Comparison of ENCODE assay signal across 18 cellular contexts in the genomic region with DNA sequence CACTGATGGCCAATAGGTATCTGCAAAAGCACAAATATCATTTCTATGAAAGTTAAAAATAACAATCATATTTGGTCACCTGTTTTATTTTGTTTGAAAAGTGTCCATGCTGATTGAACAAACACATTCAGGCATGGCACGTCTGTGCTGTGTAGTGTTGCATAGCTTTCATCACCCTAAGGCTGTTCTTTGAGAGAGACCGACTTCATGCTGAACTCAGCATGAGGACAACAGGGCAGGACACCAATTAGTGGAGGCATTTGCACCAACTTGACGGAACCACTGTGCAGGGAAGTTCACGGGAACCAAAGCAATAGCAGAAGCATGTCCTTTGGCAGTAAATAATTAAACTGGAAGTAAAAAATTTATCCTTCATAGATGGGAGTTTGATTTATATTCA.
A peak's percentile ranks its signal among the peaks of the same experiment; 100 is the strongest.
DNase-seq lines count a peak whose midpoint lies in the region; ATAC-seq, FAIRE-seq and TF ChIP-seq lines count a peak whose summit lies in the region.
"Had no signal": no experiment of that assay in that cellular context is flagged by ENCODE, and none has a peak within 500 bp of the region (broad histone marks: within the 10 kb centered on the region; RNA-seq: fewer than 3 reads in every experiment).

No MANE protein-coding gene starts in this region.

- no peaks in the 10 kb centered on the region for H3K27me3 Mint-ChIP-seq in dendritic cell treated with granulocyte-macrophage colony-stimulating factor and Interleukin-4, amounts not matched to agents 40 ng/mL and 50 ng/mL, for 4 days
- H3K27me3 Mint-ChIP-seq in glutamatergic neuron (ENCODE audit: unreplicated experiment), result no peaks in the 10 kb centered on the region
- no peaks in the 10 kb centered on the region for H3K27me3 Mint-ChIP-seq in T-helper 2 cell treated with Interferon-gamma antibody and Interleukin-4, amounts not matched to agents 5 μg/mL and 100 μg/mL, for 36 hours (ENCODE audit: low read depth)
- H3K27me3 Mint-ChIP-seq: CD4-positive, alpha-beta memory T cell had no signal

- ATAC-seq in HG02588 (IDR thresholded peaks at IDR 0.05; ENCODE audit: unreplicated experiment), result no peak
- ATAC-seq: GM12878 had no signal

- H3K4me1 ChIP-seq in keratinocyte (ENCODE audit: control insufficient read depth, extremely low read depth, insufficient read depth, low read length), result peaks cover 8% of the 10 kb centered on the region
- H3K4me1 ChIP-seq: BE2C had no signal

- H3K79me2 ChIP-seq in keratinocyte (ENCODE audit: control insufficient read depth, insufficient read depth, low read length), result no peaks in the 10 kb centered on the region

- H3K27me3 ChIP-seq in keratinocyte (ENCODE audit: control insufficient read depth, extremely low read depth, insufficient read depth, low read length), result no peaks in the 10 kb centered on the region
- H3K27me3 ChIP-seq: BE2C, SJCRH30 had no signal

- H3K4me3 Mint-ChIP-seq in dendritic cell treated with granulocyte-macrophage colony-stimulating factor and Interleukin-4, amounts not matched to agents 40 ng/mL and 50 ng/mL, for 4 days, result no peak overlapping the region
- no peak overlapping the region for H3K4me3 Mint-ChIP-seq in glutamatergic neuron (ENCODE audit: unreplicated experiment)
- no peak overlapping the region for H3K4me3 Mint-ChIP-seq in T-helper 2 cell treated with Interferon-gamma antibody and Interleukin-4, amounts not matched to agents 5 μg/mL and 100 μg/mL, for 36 hours
- H3K4me3 Mint-ChIP-seq: CD4-positive, alpha-beta memory T cell had no signal

- peak; percentile 34 for FAIRE-seq in keratinocyte (lab: Jason Lieb, UNC)
- FAIRE-seq: GM12878 had no signal

- H3K9me1 ChIP-seq in keratinocyte (ENCODE audit: control insufficient read depth, extremely low read depth, insufficient read depth, low read length), result no peaks in the 10 kb centered on the region

- H3K4me2 ChIP-seq in keratinocyte (ENCODE audit: control insufficient read depth, extremely low read depth, insufficient read depth, low read depth, low read length), result no peak overlapping the region

- dilution Hi-C loops in keratinocyte (cut with MboI; ENCODE audit: extremely low pct_ligation_motif_present, low sequenced_read_pairs), result no loop called here

- H3K4me3 ChIP-seq in keratinocyte (ENCODE audit: control insufficient read depth in 2 of 3, extremely low read depth in 1 of 3, insufficient read depth in 2 of 3, low read depth in 1 of 3, low read length in 3 of 3), result no peak overlapping the region
- H3K4me3 ChIP-seq: GM12878, SJCRH30 had no signal

- peak overlapping the region; percentile 75 for H3K27ac Mint-ChIP-seq in dendritic cell treated with granulocyte-macrophage colony-stimulating factor and Interleukin-4, amounts not matched to agents 40 ng/mL and 50 ng/mL, for 4 days
- H3K27ac Mint-ChIP-seq in glutamatergic neuron (ENCODE audit: unreplicated experiment), result no peak overlapping the region
- H3K27ac Mint-ChIP-seq in T-helper 2 cell treated with Interferon-gamma antibody and Interleukin-4, amounts not matched to agents 5 μg/mL and 100 μg/mL, for 36 hours, result no peak overlapping the region
- H3K27ac Mint-ChIP-seq: CD4-positive, alpha-beta memory T cell had no signal

- H2AFZ ChIP-seq in keratinocyte (ENCODE audit: control insufficient read depth, low read length), result no peak overlapping the region

- TF ChIP-seq CTCF in keratinocyte (optimal IDR thresholded peaks at IDR 0.05 in 1 of 3, IDR thresholded peaks at IDR 0.05 in 1 of 3, conservative IDR thresholded peaks at IDR 0.05 in 1 of 3; ENCODE audit: extremely low read depth in 1 of 3, insufficient read depth in 2 of 3, low read length in 3 of 3), result no peak
- no peak for TF ChIP-seq CTCF in glutamatergic neuron (IDR thresholded peaks at IDR 0.05; ENCODE audit: partially characterized antibody, unreplicated experiment)

- H3K9ac ChIP-seq in keratinocyte (ENCODE audit: control insufficient read depth, extremely low read depth, insufficient read depth, low read length), result no peak overlapping the region

- H3K27ac ChIP-seq in keratinocyte (ENCODE audit: control insufficient read depth, insufficient read depth, low read length), result no peak overlapping the region
- H3K27ac ChIP-seq: SJCRH30 had no signal

- H3K36me3 Mint-ChIP-seq in dendritic cell treated with granulocyte-macrophage colony-stimulating factor and Interleukin-4, amounts not matched to agents 40 ng/mL and 50 ng/mL, for 4 days (ENCODE audit: low read depth), result peaks cover 8% of the 10 kb centered on the region
- no peaks in the 10 kb centered on the region for H3K36me3 Mint-ChIP-seq in glutamatergic neuron (ENCODE audit: unreplicated experiment)
- H3K36me3 Mint-ChIP-seq in T-helper 2 cell treated with Interferon-gamma antibody and Interleukin-4, amounts not matched to agents 5 μg/mL and 100 μg/mL, for 36 hours (ENCODE audit: low read depth), result no peaks in the 10 kb centered on the region
- H3K36me3 Mint-ChIP-seq: CD4-positive, alpha-beta memory T cell had no signal

- no peaks in the 10 kb centered on the region for H4K20me1 ChIP-seq in keratinocyte (ENCODE audit: control insufficient read depth, extremely low read depth, insufficient read depth, low read length)

- intact Hi-C loops in dendritic cell treated with granulocyte-macrophage colony-stimulating factor and Interleukin-4, amounts not matched to agents 40 ng/mL and 50 ng/mL, for 4 days (cut with micrococcal nuclease), result loop anchor here (10.0 kb wide), 1 partner anchor 94 kb away; no protein-coding TSS in a partner anchor

- peaks cover 9% of the 10 kb centered on the region for H3K9me3 Mint-ChIP-seq in dendritic cell treated with granulocyte-macrophage colony-stimulating factor and Interleukin-4, amounts not matched to agents 40 ng/mL and 50 ng/mL, for 4 days
- H3K9me3 Mint-ChIP-seq in glutamatergic neuron (ENCODE audit: unreplicated experiment), result peaks cover 3% of the 10 kb centered on the region
- H3K9me3 Mint-ChIP-seq in T-helper 2 cell treated with Interferon-gamma antibody and Interleukin-4, amounts not matched to agents 5 μg/mL and 100 μg/mL, for 36 hours, result no peaks in the 10 kb centered on the region

- DNase-seq in CD1c-positive myeloid dendritic cell (ENCODE audit: extremely low spot score) (peak; percentile 42), ELF-1 (ENCODE audit: low read depth, low spot score) (peak; percentile 26), keratinocyte (ENCODE audit: low read depth, low spot score) (no peak), glutamatergic neuron (no peak)
- DNase-seq in T-helper 2 cell treated with Interferon-gamma antibody and Interleukin-4, amounts not matched to agents 5 μg/mL and 100 μg/mL, for 36 hours (ENCODE audit: low spot score), result no peak
- DNase-seq: BE2C; CD4-positive, alpha-beta memory T cell; GDM1; KBM-7; NCI-H1436 treated with DMSO at 0.1 percent for 48 hours; NCI-H226; NCI-H524 treated with DMSO at 0.1 percent for 48 hours; OCI-M1; RPMI8226; SJCRH30 had no signal

- H3K4me1 Mint-ChIP-seq in dendritic cell treated with granulocyte-macrophage colony-stimulating factor and Interleukin-4, amounts not matched to agents 40 ng/mL and 50 ng/mL, for 4 days (ENCODE audit: low read depth), result peaks cover 53% of the 10 kb centered on the region
- H3K4me1 Mint-ChIP-seq in glutamatergic neuron (ENCODE audit: low read depth, unreplicated experiment), result no peaks in the 10 kb centered on the region
- no peaks in the 10 kb centered on the region for H3K4me1 Mint-ChIP-seq in T-helper 2 cell treated with Interferon-gamma antibody and Interleukin-4, amounts not matched to agents 5 μg/mL and 100 μg/mL, for 36 hours (ENCODE audit: low read depth)
- H3K4me1 Mint-ChIP-seq: CD4-positive, alpha-beta memory T cell had no signal

- no peaks in the 10 kb centered on the region for H3K36me3 ChIP-seq in keratinocyte (ENCODE audit: control insufficient read depth in 2 of 2, extremely low read depth in 1 of 2, insufficient read depth in 2 of 2, low read length in 2 of 2)
- H3K36me3 ChIP-seq: BE2C, SJCRH30 had no signal

- H3K9me3 ChIP-seq in keratinocyte (ENCODE audit: control insufficient read depth, low read depth, low read length), result no peaks in the 10 kb centered on the region
- H3K9me3 ChIP-seq: BE2C had no signal

Comparison
In these comparisons a context has a peak if more than half of its experiments do, and no peak if none do; other contexts are left out.
1. DNase-seq: peak in CD1c-positive myeloid dendritic cell (single experiment) and ELF-1 (single experiment); none in keratinocyte (single experiment), glutamatergic neuron (single experiment) and T-helper 2 cell treated with Interferon-gamma antibody and Interleukin-4, amounts not matched to agents 5 μg/mL and 100 μg/mL, for 36 hours (single experiment).